In the genomic region with DNA sequence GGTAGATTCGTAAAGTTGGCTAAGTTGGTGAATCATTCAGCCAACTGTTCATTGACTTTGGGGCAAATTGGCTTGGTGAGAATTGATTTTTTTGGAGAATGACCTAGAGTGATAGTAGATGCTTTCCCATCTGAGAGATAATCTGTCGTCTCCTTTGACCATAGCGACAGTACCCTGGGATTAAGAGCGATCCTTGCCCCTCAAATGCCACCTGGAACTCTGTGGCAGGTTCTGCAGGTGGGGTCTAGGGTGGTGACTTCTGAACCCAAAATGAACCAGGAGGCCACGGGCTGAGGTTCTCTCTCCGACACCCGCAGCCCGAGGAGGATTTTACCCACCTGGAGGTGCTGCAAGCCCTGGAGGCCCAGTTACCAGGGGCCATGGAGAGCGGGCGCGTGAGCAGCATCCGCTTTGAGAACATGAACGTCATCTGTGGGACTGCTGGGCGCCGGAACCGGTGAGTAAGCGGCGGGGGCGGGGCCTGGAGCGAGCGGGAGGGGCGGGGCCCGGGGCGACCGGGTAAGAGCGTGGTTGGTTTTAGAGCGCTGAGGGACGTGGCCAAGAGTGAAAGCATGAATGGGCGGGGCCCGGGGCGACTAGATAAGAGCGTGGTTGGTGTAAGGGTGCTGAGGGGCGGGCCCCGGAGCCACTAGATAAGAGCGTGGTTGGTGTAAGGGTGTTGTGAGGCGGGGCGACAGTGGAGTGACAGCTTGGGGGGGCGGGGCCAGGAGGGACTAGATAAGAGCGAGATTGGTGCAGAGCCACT, we compare ENCODE assay signal across 8 cellular contexts. TPM values are rescaled to one million over a fixed set of nuclear protein-coding genes. Genes with fewer than 3 reads are reported as not detected.
A peak's percentile ranks its signal among the peaks of the same experiment; 100 is the strongest.
DNase-seq lines count a peak whose midpoint lies in the region; ATAC-seq, FAIRE-seq and TF ChIP-seq lines count a peak whose summit lies in the region.

No MANE protein-coding gene starts in this region.

- peak; percentile 95 for FAIRE-seq in HTR-8/SVneo (lab: Jason Lieb, UNC)

- H3K9me3 Mint-ChIP-seq in stimulated activated naive CD8-positive, alpha-beta T cell treated with anti-CD3 and anti-CD28 coated beads, Interleukin-15, amount 100 ng/mL, for 72 hours = peaks cover 9 to 12% of the 10 kb centered on the region in 2 donors

- no peak overlapping the region for H2AFZ ChIP-seq in neuron (ENCODE audit: low read depth, low read length)

- H3K4me2 ChIP-seq in DOHH2 (ENCODE audit: low read length) = peak overlapping the region; percentile 34

- peak; percentile 95 for ATAC-seq in stimulated activated naive CD8-positive, alpha-beta T cell treated with anti-CD3 and anti-CD28 coated beads, Interleukin-15, amount 100 ng/mL, for 72 hours

- peaks cover 4% of the 10 kb centered on the region; the same call in 1 of the 2 replicates for H3K9me3 ChIP-seq in DOHH2 (ENCODE audit: control insufficient read depth, insufficient read depth, low read length)
- peaks cover 12% of the 10 kb centered on the region for H3K9me3 ChIP-seq in SJSA1 (replicated peaks)
- no peaks in the 10 kb centered on the region for H3K9me3 ChIP-seq in neuron (ENCODE audit: low read length)

- H3K27me3 Mint-ChIP-seq in stimulated activated naive CD8-positive, alpha-beta T cell treated with anti-CD3 and anti-CD28 coated beads, Interleukin-15, amount 100 ng/mL, for 72 hours = peaks cover 62% of the 10 kb centered on the region

- no peaks in the 10 kb centered on the region for H3K27me3 ChIP-seq in DOHH2 (ENCODE audit: control insufficient read depth, low read length)
- peaks cover 27% of the 10 kb centered on the region for H3K27me3 ChIP-seq in SJSA1 (replicated peaks)
- H3K27me3 ChIP-seq in neuron (ENCODE audit: insufficient read depth, low read length) = no peaks in the 10 kb centered on the region

- peaks cover 24% of the 10 kb centered on the region for H3K4me1 Mint-ChIP-seq in stimulated activated naive CD8-positive, alpha-beta T cell treated with anti-CD3 and anti-CD28 coated beads, Interleukin-15, amount 100 ng/mL, for 72 hours

- no peaks in the 10 kb centered on the region for H3F3A ChIP-seq in DOHH2 (ENCODE audit: control insufficient read depth, insufficient read depth)

- H3K79me2 ChIP-seq in DOHH2 (ENCODE audit: control insufficient read depth, low read length) = no peaks in the 10 kb centered on the region

- H4K20me1 ChIP-seq in DOHH2 (ENCODE audit: control insufficient read depth, insufficient read depth, low read depth, low read length) = no peaks in the 10 kb centered on the region

- TF ChIP-seq CTCF in DOHH2 (IDR thresholded peaks at IDR 0.05; ENCODE audit: low read depth, low read length, poor library complexity, severe bottlenecking) = no peak
- no peak for TF ChIP-seq CTCF in foreskin fibroblast (IDR thresholded peaks at IDR 0.05; ENCODE audit: low read depth, low read length)

- H3K4me3 ChIP-seq in DOHH2 (ENCODE audit: low read length) (peak overlapping the region; percentile 22; the same call in 1 of the 2 replicates), SJSA1 (no peak overlapping the region), foreskin fibroblast (ENCODE audit: low read depth in 1 of 2, low read length in 2 of 2) (peak overlapping the region; percentile 32 to 41), neuron (ENCODE audit: low read length) (peak overlapping the region; percentile 66)

- H3K4me3 Mint-ChIP-seq in stimulated activated naive CD8-positive, alpha-beta T cell treated with anti-CD3 and anti-CD28 coated beads, Interleukin-15, amount 100 ng/mL, for 72 hours = peak overlapping the region; percentile 90 to 97

- H3K4me1 ChIP-seq in DOHH2 (ENCODE audit: control insufficient read depth, low read length) = 0 out of 2 replicates have a peak, but pooled peaks cover 2% of the 10 kb centered on the region
- no peaks in the 10 kb centered on the region for H3K4me1 ChIP-seq in SJSA1 (replicated peaks)
- H3K4me1 ChIP-seq in neuron (ENCODE audit: insufficient read depth, low read length) = peaks cover 29% of the 10 kb centered on the region

- H3K27ac ChIP-seq in DOHH2 (ENCODE audit: low read depth, low read length) (no peak overlapping the region), SJSA1 (no peak overlapping the region)

- DNase-seq in HTR-8/SVneo (ENCODE audit: insufficient read length, low spot score) (peak; percentile 91), SJSA1 (ENCODE audit: low read depth in 1 of 2, low spot score in 2 of 2) (peak; percentile 18 to 68), foreskin fibroblast (peak; percentile 94 to 95), NCI-H2107 (lab: John Stamatoyannopoulos, UW) (no peak)
- DNase-seq in activated gamma-delta T cell treated with anti-CD3 and anti-CD28 coated beads, Interleukin-2, amount 50 U/mL, for 16 hours (ENCODE audit: low read depth) = peak; percentile 75
- DNase-seq in stimulated activated naive CD8-positive, alpha-beta T cell treated with anti-CD3 and anti-CD28 coated beads, Interleukin-15, amount 100 ng/mL, for 72 hours = peak; percentile 96 to 98

- no peaks in the 10 kb centered on the region for H3K9me2 ChIP-seq in DOHH2 (replicated peaks; ENCODE audit: control insufficient read depth, low read length)

- H3K36me3 ChIP-seq in DOHH2 (ENCODE audit: control insufficient read depth, low read length) (no peaks in the 10 kb centered on the region), SJSA1 (no peaks in the 10 kb centered on the region), neuron (ENCODE audit: insufficient read depth, low read length) (no peaks in the 10 kb centered on the region)

- peak overlapping the region; percentile 94 to 99 for H3K27ac Mint-ChIP-seq in stimulated activated naive CD8-positive, alpha-beta T cell treated with anti-CD3 and anti-CD28 coated beads, Interleukin-15, amount 100 ng/mL, for 72 hours

RNA-seq across cellular contexts. Expression of a gene that starts 8.6 kb away (rescaled TPM):
- not detected in 2 replicates for total RNA-seq in SJSA1 (2014; rRNA removed; shearing (Covaris generic))

RNA-seq across cellular contexts. Expression of a gene that starts 18.2 kb away (rescaled TPM):
- total RNA-seq in SJSA1 (2014; rRNA removed; shearing (Covaris generic)) = not detected in 2 replicates
